ENCODE assay signal across 8 cellular contexts in the genomic region with DNA sequence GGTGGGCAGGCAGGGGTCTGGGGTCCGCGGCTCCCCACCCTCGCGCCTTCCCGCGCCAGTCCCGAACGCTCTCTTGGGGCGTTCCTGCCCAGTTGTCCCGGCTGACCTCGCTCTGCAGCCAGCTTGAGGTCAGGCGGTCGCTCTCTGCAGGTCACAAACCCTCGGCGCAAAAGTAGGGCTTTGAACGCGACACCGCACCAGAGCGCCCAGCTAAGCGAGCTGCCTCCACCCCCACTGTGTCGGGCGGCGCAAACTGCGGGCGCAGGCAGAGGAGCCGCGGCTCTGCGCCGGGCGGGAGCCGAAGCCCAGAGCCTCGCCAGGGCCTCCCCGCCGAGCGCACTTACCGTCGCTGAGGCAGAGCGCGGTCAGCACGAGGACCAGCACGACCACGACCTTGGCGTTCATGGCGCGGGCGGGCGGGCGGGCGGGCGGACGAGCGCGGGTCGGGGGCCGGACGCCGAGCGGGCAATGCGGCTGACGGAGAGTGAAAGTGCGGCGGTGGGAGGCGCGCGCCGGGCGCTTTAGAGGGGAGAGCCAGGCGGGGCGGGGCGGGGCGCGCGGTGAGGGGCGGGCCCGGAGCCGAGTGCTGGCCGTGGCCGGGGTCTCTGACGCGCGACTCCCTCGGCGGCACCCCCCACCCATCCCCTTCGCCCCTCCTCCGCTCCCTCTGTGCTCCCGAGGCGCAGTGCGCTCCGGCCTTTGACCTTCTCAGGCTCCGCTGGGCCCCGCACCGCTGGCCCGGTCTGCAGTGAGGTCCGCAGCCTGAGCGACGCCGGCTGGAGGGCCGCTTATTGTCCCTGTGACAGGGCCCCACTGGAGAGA. TPM values are rescaled to one million over a fixed set of nuclear protein-coding genes. Genes with fewer than 3 reads are reported as not detected.
DNase-seq lines count a peak whose midpoint lies in the region; ATAC-seq, FAIRE-seq and TF ChIP-seq lines count a peak whose summit lies in the region.

Gene CXCL12 (minus strand): TSS at position 497 of the 822 bp plus-strand sequence. CDS start 92 bp downstream, at position 405.

- H3K9me3 ChIP-seq in A549 (no peaks in the 10 kb centered on the region), HUES48 (ENCODE audit: control insufficient read depth, insufficient read depth, low read length) (no peaks in the 10 kb centered on the region), H1 (ENCODE audit: insufficient read depth in 2 of 2, low read depth in 1 of 2, low read length in 1 of 2) (no peaks in the 10 kb centered on the region; a peak in 1 of 4 replicates), muscle layer of colon (ENCODE audit: low read length) (no peaks in the 10 kb centered on the region)

- H3K4ac ChIP-seq in H1 (replicated peaks; ENCODE audit: insufficient read length, low read depth, low read length) = peak within 1 kb of the TSS; percentile 82

- ATAC-seq in A549 (peak; percentile 3 to 13; a peak in 3 of 6 replicates), HG02588 (IDR thresholded peaks at IDR 0.05; ENCODE audit: unreplicated experiment) (no peak), GM18520 (IDR thresholded peaks at IDR 0.05; ENCODE audit: unreplicated experiment) (no peak)

- H3K4me3 ChIP-seq in A549 (peak within 1 kb of the TSS; percentile 26; the same call in 2 of the 3 replicates), HUES48 (ENCODE audit: low read depth, low read length) (peak within 1 kb of the TSS; percentile 78), H1 (ENCODE audit: extremely low read depth in 1 of 4, insufficient read depth in 2 of 4, low read depth in 3 of 4, low read length in 4 of 4) (peak within 1 kb of the TSS; percentile 64 to 83 (median 72)), muscle layer of colon (ENCODE audit: low read depth in 1 of 2, low read length in 2 of 2) (peak within 1 kb of the TSS; percentile 55 to 79)

- H3K18ac ChIP-seq in H1 (ENCODE audit: extremely low read depth, low read length) = peak within 1 kb of the TSS; percentile 83

- 11% methylated on average over 10 of the region's 98 CpGs for WGBS in A549 (ENCODE audit: missing lambda C conversion rate)
- 1% methylated on average over 20 of the region's 98 CpGs; no CpG with 5 or more reads in 1 of the 2 experiments for WGBS in H1 (ENCODE audit: extremely low coverage in 1 of 2, insufficient coverage in 1 of 2, insufficient read length in 1 of 2, insufficient replicate concordance in 2 of 2, low coverage in 1 of 2, low lambda C conversion rate in 2 of 2, missing lambda C conversion rate in 1 of 2), 2 experiments

- no peak within 1 kb of the TSS for H2BK20ac ChIP-seq in H1 (ENCODE audit: low read length)

- H4K91ac ChIP-seq in H1 (replicated peaks; ENCODE audit: insufficient read length, low read length) = peak within 1 kb of the TSS; percentile 87

- H2AFZ ChIP-seq in H1 (ENCODE audit: low read length) = no peak within 1 kb of the TSS

- POLR2A ChIA-PET in A549 (lab: Yijun Ruan, JAX) = no interaction called here
- POLR2A ChIA-PET in H1 (lab: Charles Lee; ENCODE audit: partially characterized antibody) = interaction anchor here (0.7 to 6.5 kb wide), 9 partner anchors 11 to 736 kb away, joined by 3 to 60 read pairs (median 3); partner anchors contain the start of gene ZNF32

- peak within 1 kb of the TSS; percentile 83 for H4K8ac ChIP-seq in H1 (ENCODE audit: extremely low read depth, insufficient read depth, low read length)

- peak within 1 kb of the TSS; percentile 90; the same call in 1 of the 2 replicates for H2AK5ac ChIP-seq in H1 (ENCODE audit: low read depth, low read length)

- CTCF ChIA-PET in A549 (lab: Yijun Ruan, JAX) (interaction anchor here (0.7 to 3.3 kb wide), 8 partner anchors 12 to 718 kb away, joined by 3 to 18 read pairs (median 10); no protein-coding TSS in a partner anchor), H1 (lab: Charles Lee; ENCODE audit: partially characterized antibody) (interaction anchor here (1.0 to 3.6 kb wide), 17 partner anchors 12 to 695 kb away, joined by 3 to 32 read pairs (median 4); no protein-coding TSS in a partner anchor)

- no peak for FAIRE-seq in A549 (lab: Jason Lieb, UNC)
- no peak for FAIRE-seq in H1 (lab: Jason Lieb, UNC)

- peaks cover 6 to 45% of the 10 kb centered on the region in 2 experiments; a peak in 2 of 4 replicates for H3K79me2 ChIP-seq in H1 (ENCODE audit: control insufficient read depth in 1 of 2, insufficient read depth in 2 of 2, low read length in 2 of 2)

- peak within 1 kb of the TSS; percentile 34 for H3K56ac ChIP-seq in H1 (replicated peaks; ENCODE audit: insufficient read length, low read depth, low read length)

- H3K36me3 ChIP-seq in HUES48 (ENCODE audit: control insufficient read depth, insufficient read depth, low read length) (peaks cover 11% of the 10 kb centered on the region), H1 (ENCODE audit: control insufficient read depth in 2 of 4, insufficient read depth in 4 of 4, low read length in 3 of 4) (peaks cover 0 to 9% (median 2%) of the 10 kb centered on the region in 4 experiments; a peak in 3 of 8 replicates), muscle layer of colon (ENCODE audit: insufficient read depth, low read length) (no peaks in the 10 kb centered on the region)

- no peak within 1 kb of the TSS; a peak in 1 of 6 replicates for H3K27ac ChIP-seq in A549
- no peak within 1 kb of the TSS for H3K27ac ChIP-seq in HUES48 (ENCODE audit: low read depth, low read length)
- no peak within 1 kb of the TSS for H3K27ac ChIP-seq in H1 (ENCODE audit: low read depth, low read length)
- peak within 1 kb of the TSS; percentile 34 for H3K27ac ChIP-seq in muscle layer of colon (ENCODE audit: low read depth, low read length)

- H2BK15ac ChIP-seq in H1 (ENCODE audit: low read length) = peak within 1 kb of the TSS; percentile 72; the same call in 1 of the 2 replicates

- peak within 1 kb of the TSS; percentile 16; the same call in 1 of the 2 replicates for H3K9ac ChIP-seq in HUES48 (ENCODE audit: low read depth, low read length)
- peak within 1 kb of the TSS; percentile 12 to 62 (median 23); a peak in 6 of 7 replicates for H3K9ac ChIP-seq in H1 (replicated peaks in 1 of 4; ENCODE audit: extremely low read depth in 1 of 4, low read depth in 3 of 4, low read length in 3 of 4)
- H3K9ac ChIP-seq in muscle layer of colon (ENCODE audit: low read length) = no peak within 1 kb of the TSS

- H3K4me1 ChIP-seq in A549 (no peaks in the 10 kb centered on the region), HUES48 (ENCODE audit: control insufficient read depth, insufficient read depth, low read length) (peaks cover 42% of the 10 kb centered on the region), H1 (replicated peaks in 1 of 4; ENCODE audit: control insufficient read depth in 3 of 4, insufficient read depth in 4 of 4, low read length in 3 of 4) (peaks cover 16 to 47% (median 28%) of the 10 kb centered on the region in 4 experiments), muscle layer of colon (ENCODE audit: insufficient read depth, low read length) (no peaks in the 10 kb centered on the region)

- H3K4me2 ChIP-seq in A549 (peak within 1 kb of the TSS; percentile 63), H1 (ENCODE audit: insufficient read depth in 1 of 2, low read depth in 2 of 2, low read length in 2 of 2) (peak within 1 kb of the TSS; percentile 97 to 98)

- H3K27me3 ChIP-seq in HUES48 (ENCODE audit: control insufficient read depth, insufficient read depth, low read length) = peaks cover 35% of the 10 kb centered on the region
- peaks cover 2 to 33% (median 26%) of the 10 kb centered on the region in 4 experiments for H3K27me3 ChIP-seq in H1 (replicated peaks in 1 of 4; ENCODE audit: control insufficient read depth in 3 of 4, extremely low read depth in 1 of 4, insufficient read depth in 3 of 4, low read length in 3 of 4)
- peaks cover 0 to 30% of the 10 kb centered on the region in 2 donors for H3K27me3 ChIP-seq in muscle layer of colon (ENCODE audit: control insufficient read depth in 1 of 2, insufficient read depth in 2 of 2, low read length in 2 of 2)

- TF ChIP-seq RAD21 in A549 (conservative IDR thresholded peaks at IDR 0.05 in 1 of 2, IDR thresholded peaks at IDR 0.05 in 1 of 2) (no peak), H1 (IDR thresholded peaks at IDR 0.05 in 1 of 2, conservative IDR thresholded peaks at IDR 0.05 in 1 of 2; ENCODE audit: low read depth in 2 of 2, low read length in 2 of 2) (no peak)

- H3K23ac ChIP-seq in H1 (ENCODE audit: insufficient read length) = no peak within 1 kb of the TSS

- H2BK5ac ChIP-seq in H1 (ENCODE audit: low read depth, low read length) = peak within 1 kb of the TSS; percentile 81; the same call in 1 of the 2 replicates

- peaks cover 34% of the 10 kb centered on the region; the same call in 1 of the 2 replicates for H3K23me2 ChIP-seq in H1 (ENCODE audit: low read depth, low read length)

- TF ChIP-seq POLR2A in A549 (IDR thresholded peaks at IDR 0.05; ENCODE audit: low read length) = no peak
- no peak for TF ChIP-seq POLR2A in H1 (IDR thresholded peaks at IDR 0.05; ENCODE audit: control extremely low read depth in 1 of 2, low read depth in 2 of 2, low read length in 2 of 2)

- H2BK12ac ChIP-seq in H1 (ENCODE audit: low read depth, low read length) = peak within 1 kb of the TSS; percentile 68; the same call in 1 of the 2 replicates

- peak within 1 kb of the TSS; percentile 24 for H4K5ac ChIP-seq in H1 (ENCODE audit: insufficient read length, low read depth, low read length)

- TF ChIP-seq EP300 in A549 (IDR thresholded peaks at IDR 0.05) (no peak), H1 (IDR thresholded peaks at IDR 0.05; ENCODE audit: borderline replicate concordance in 1 of 2, low read depth in 2 of 2, low read length in 2 of 2) (no peak)

- TF ChIP-seq CTCF in A549 (IDR thresholded peaks at IDR 0.05) (no peak), H1 (IDR thresholded peaks at IDR 0.05; ENCODE audit: control extremely low read depth in 1 of 3, insufficient read depth in 1 of 3, low read depth in 1 of 3, low read length in 3 of 3) (no peak)

- H4K20me1 ChIP-seq in H1 (replicated peaks in 1 of 2; ENCODE audit: control insufficient read depth in 1 of 2, insufficient read depth in 2 of 2, low read length in 2 of 2) = peaks cover 0 to 13% of the 10 kb centered on the region in 2 experiments

- H3K79me1 ChIP-seq in H1 (ENCODE audit: low read depth, low read length) = peaks cover 7% of the 10 kb centered on the region

- no peak within 1 kb of the TSS for H3K14ac ChIP-seq in H1 (ENCODE audit: insufficient read length)

- peak within 1 kb of the TSS; percentile 65 for H2BK120ac ChIP-seq in H1 (replicated peaks; ENCODE audit: low read depth, low read length)

- no peak for DNase-seq in A549 (ENCODE audit: low read depth in 1 of 2, low spot score in 1 of 2)
- DNase-seq in H1 (ENCODE audit: low read depth in 1 of 2, low spot score in 2 of 2) = peak in 1 of 2 experiments; percentile 79
- DNase-seq in NCI-H1105 (lab: John Stamatoyannopoulos, UW) = no peak
- no peak for DNase-seq in stimulated activated CD4-positive, alpha-beta T cell treated with anti-CD3 and anti-CD28 coated beads, Interleukin-2, amount 100 ng/mL, for 48 hours

RNA-seq across cellular contexts. Expression of gene CXCL12, which starts in this region (rescaled TPM):
- polyA plus RNA-seq in A549 (2011; rRNA removed) = 0.13 and 0.17 TPM in 2 replicates
- polyA plus RNA-seq in A549 (2012; cell fraction: cytosol; rRNA removed) = 0.09 and 0.12 TPM in 2 replicates
- polyA plus RNA-seq in A549 (2012; cell fraction: nucleus; rRNA removed) = 0.07 and 0.13 TPM in 2 replicates
- polyA plus RNA-seq in A549 (2017; fragmentation: RNase III; extraction: RNeasy Plus Mini Kit Qiagen cat#74134 plus additional on column Dnase treatment) = 0.07 to 0.28 TPM (median 0.17 TPM) in 3 replicates
- polyA minus RNA-seq in A549 (2011; rRNA and poly(A)+ RNA removed) = 0.73 TPM in 1 of 2 replicates, not detected in the other
- 48.0 and 51.4 TPM in 2 replicates for total RNA-seq in H1 (2021; fragmentation: NEBNext Ultra II Directional; extraction: Animal tissue kit (Norgen Biotek cat#: 25700))
- polyA plus RNA-seq in H1 (2011; rRNA removed) = 53.8 and 79.9 TPM in 2 replicates
- 46.6 TPM for polyA plus RNA-seq in H1 (2011; cell fraction: cytosol; rRNA removed)
- 67.1 TPM for polyA plus RNA-seq in H1 (2011; cell fraction: nucleus; rRNA removed)
- 33.5 to 42.8 TPM (median 37.2 TPM) in 4 replicates for polyA plus RNA-seq in H1 (2012, experiment 1 of 2)
- polyA plus RNA-seq in H1 (2012, experiment 2 of 2) = 30.6 TPM
- 68.4 TPM for polyA plus RNA-seq in H1 (2013, experiment 1 of 2)
- polyA plus RNA-seq in H1 (2013, experiment 2 of 2) = 78.8 TPM
- 21.6 and 32.5 TPM in 2 replicates for polyA minus RNA-seq in H1 (2011; rRNA and poly(A)+ RNA removed)
- 25.7 TPM for polyA minus RNA-seq in H1 (2011; cell fraction: cytosol; rRNA and poly(A)+ RNA removed)
- 36.3 TPM for polyA minus RNA-seq in H1 (2011; cell fraction: nucleus; rRNA and poly(A)+ RNA removed)

Comparison
In these comparisons a context has a peak if more than half of its experiments do, and no peak if none do; other contexts are left out.
1. RNA of gene CXCL12 (polyA plus RNA-seq): 30.6 to 79.9 TPM in H1; 0.07 to 0.28 TPM in A549; every median in the first group is over 10 times any median in the second.
2. Peak in ATAC-seq, H3K4me3 ChIP-seq and H3K4me2 ChIP-seq in A549; RNA of the gene not detected or under 1 TPM.
3. H3K4me3 ChIP-seq: peak in every context shown above with its lines; median percentile 78 in HUES48; 72 in H1; 67 in muscle layer of colon; 26 in A549.
4. Of the 18 proteins assayed by ChIP-seq in both H1 and A549: peak only in H1: E2F6 and MAX; only in A549: none; in both: none; in neither: 15; mixed calls (peak in some experiments, not most) for 1.